Comparison of ENCODE assay signal across 8 cellular contexts in the genomic region with DNA sequence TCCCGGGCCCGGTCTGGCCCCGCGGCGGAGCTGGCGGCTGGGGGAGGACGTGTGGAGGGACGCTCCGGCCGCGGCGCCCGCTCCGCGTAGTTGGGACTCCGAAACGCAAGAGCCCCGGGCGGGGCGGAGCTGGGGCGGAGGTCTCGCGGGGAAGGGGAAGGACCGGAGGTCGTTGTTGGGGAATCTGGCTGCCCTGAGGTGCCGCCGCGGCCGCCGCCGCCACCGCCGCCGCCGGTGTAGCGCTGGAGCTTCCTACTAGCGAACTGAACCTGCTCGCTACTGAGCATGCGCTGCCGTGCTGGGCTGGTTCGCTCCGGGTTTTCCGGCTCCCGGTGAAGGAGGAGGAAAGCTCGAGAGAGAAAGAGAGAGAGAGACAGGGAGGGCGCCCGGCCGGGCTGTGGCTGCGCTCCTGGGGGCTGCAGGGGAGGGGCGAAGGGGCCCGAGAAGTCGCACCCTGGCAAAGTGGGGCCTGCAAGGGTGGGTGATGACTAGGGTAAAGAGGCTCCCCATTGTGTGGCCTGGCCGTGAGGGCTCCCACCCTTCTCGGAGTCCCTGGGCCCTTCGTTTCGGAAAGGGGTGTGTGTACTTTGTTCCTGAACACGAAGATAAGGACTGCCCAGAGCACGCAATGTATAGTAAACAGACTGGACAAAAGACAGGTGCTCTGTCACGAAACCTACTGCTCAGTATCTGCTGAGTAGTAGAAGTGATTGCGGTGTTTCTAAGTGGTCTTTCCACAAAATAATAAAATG. TPM values are rescaled to one million over a fixed set of nuclear protein-coding genes. Genes with fewer than 3 reads are reported as not detected.
DNase-seq lines count a peak whose midpoint lies in the region; ATAC-seq and TF ChIP-seq lines count a peak whose summit lies in the region.

TSS of gene SOS1 (minus strand) at position 281 of the 752 bp plus-strand sequence. CDS start 629 bp downstream, outside the sequence.

- in situ Hi-C loops in astrocyte of the cerebellum (cut with HindIII; ENCODE audit: low sequenced_read_pairs) = no loop called here

- ATAC-seq in GM18517 (IDR thresholded peaks at IDR 0.05; ENCODE audit: unreplicated experiment) (peak; percentile 53), HG03039 (IDR thresholded peaks at IDR 0.05; ENCODE audit: unreplicated experiment) (peak; percentile 42), aorta (ENCODE audit: low FRiP score) (peak; percentile 89)

- DNase-seq in NCI-H2081 (lab: John Stamatoyannopoulos, UW) (peak; percentile 95 to 97), T-helper 9 cell (peak; percentile 93), astrocyte of the cerebellum (ENCODE audit: low read depth) (peak; percentile 87), hepatic stellate cell (ENCODE audit: low spot score) (peak; percentile 96), renal cortical epithelial cell (ENCODE audit: low read depth) (peak; percentile 83), aorta (peak; percentile 98 to 99)

- intact Hi-C loops in aorta (cut with DNase I) = loop anchor here (1.0 to 5.0 kb wide), 3 partner anchors 41 to 107 kb away; no protein-coding TSS in a partner anchor

- H3K9me3 ChIP-seq in aorta (ENCODE audit: control insufficient read depth, low read length) = no peaks in the 10 kb centered on the region

- H3K27ac ChIP-seq in aorta (ENCODE audit: low read depth in 1 of 2, low read length in 2 of 2) = peak within 1 kb of the TSS; percentile 96 to 99

- H3K27me3 ChIP-seq in aorta (ENCODE audit: control insufficient read depth in 1 of 2, insufficient read depth in 2 of 2, low read length in 1 of 2) = no peaks in the 10 kb centered on the region

- 1% methylated on average over 51 to 60 of the region's 60 CpGs for WGBS in aorta, 2 donors

- no peak for TF ChIP-seq CTCF in astrocyte of the cerebellum (IDR thresholded peaks at IDR 0.05; ENCODE audit: low read depth, low read length, missing control alignments)

- H3K36me3 ChIP-seq in aorta (ENCODE audit: control insufficient read depth in 1 of 2, insufficient read depth in 2 of 2, low read length in 1 of 2) = peaks cover 0 to 1% of the 10 kb centered on the region in 2 donors

- H3K4me3 ChIP-seq in astrocyte of the cerebellum (ENCODE audit: low read depth, low read length) (peak within 1 kb of the TSS; percentile 80), aorta (ENCODE audit: low read length in 2 of 2) (peak within 1 kb of the TSS; percentile 87 to 99)

- H3K4me1 ChIP-seq in aorta (ENCODE audit: control insufficient read depth in 1 of 2, insufficient read depth in 2 of 2, low read length in 2 of 2) = peaks cover 0 to 3% of the 10 kb centered on the region in 2 donors

RNA-seq across cellular contexts. Expression of gene SOS1, which starts in this region (rescaled TPM):
- total RNA-seq in renal cortical epithelial cell = 9.6 and 34.3 TPM in 2 replicates
- 10 to 100 TPM; 45.3 to 67.9 TPM for total RNA-seq in aorta
- polyA plus RNA-seq in aorta = 10 to 100 TPM in 1 of 2 donors, 1 to 10 TPM in 1; 7.6 to 20.6 TPM

Comparison
In these comparisons a context has a peak if more than half of its experiments do, and no peak if none do; other contexts are left out.
1. Peak in every context shown above with its lines: DNase-seq, ATAC-seq, H3K4me3 ChIP-seq and H3K27ac ChIP-seq.